25 cellular contexts compared by ENCODE assay signal in genomic region chr14:32059702-32060101, GRCh38.
"Had no signal": no experiment of that assay in that cellular context is flagged by ENCODE, and none has a peak within 500 bp of the region (broad histone marks: within the 10 kb centered on the region; RNA-seq: fewer than 3 reads in every experiment).

No MANE protein-coding gene starts in this region.

- H3K4me1 ChIP-seq: left ventricle myocardium inferior, pancreas, prostate gland, spleen, suprapubic skin, upper lobe of right lung had no signal

- H3K4me3 ChIP-seq: left ventricle myocardium inferior, lung, mucosa of descending colon, pancreas, prostate gland, skin epidermis, spleen, suprapubic skin, thoracic aorta, tibial artery, upper lobe of right lung had no signal

- ATAC-seq: mucosa of descending colon; naive thymus-derived CD4-positive, alpha-beta T cell; natural killer cell treated with Interleukin-12 subunit alpha and Interleukin-12 subunit beta and Interleukin-15 and Interleukin-18, amount 100 ng/mL, for 72 hours; pancreas; right cardiac atrium; sciatic nerve; stimulated activated effector memory CD8-positive, alpha-beta T cell treated with anti-CD3 and anti-CD28 coated beads, Interleukin-12 subunit alpha, Interleukin-12 subunit beta, amount 100 ng/mL, for 72 hours; upper lobe of right lung had no signal

- H3K9me3 ChIP-seq: left ventricle myocardium inferior, mucosa of descending colon, pancreas, prostate gland, suprapubic skin, thoracic aorta, tibial artery, upper lobe of right lung had no signal

- H3K27ac ChIP-seq: left ventricle myocardium inferior, pancreas, skin epidermis, spleen, suprapubic skin, thoracic aorta, tibial artery, upper lobe of right lung had no signal

- H3K27me3 ChIP-seq: pancreas, spleen, suprapubic skin, tibial artery, upper lobe of right lung had no signal

- H3K36me3 ChIP-seq: left ventricle myocardium inferior, pancreas, prostate gland, spleen, suprapubic skin, thoracic aorta, tibial artery, upper lobe of right lung had no signal

- DNase-seq: hypothalamus; immature natural killer cell; left ventricle myocardium inferior; mesendoderm; mucosa of descending colon; naive thymus-derived CD4-positive, alpha-beta T cell; nucleus accumbens; pancreas; posterior cingulate gyrus; retina; right cardiac atrium; spleen; stimulated activated CD4-positive, alpha-beta T cell treated with anti-CD3 and anti-CD28 coated beads, Interleukin-4, amount 100 ng/mL, for 24 hours; stimulated activated naive CD4-positive, alpha-beta T cell; tibial artery; trophoblast cell; upper lobe of right lung had no signal
